In genomic region chr12:69694123-69694522, GRCh38 we compare ENCODE assay signal across 22 cellular contexts. TPM values are rescaled to one million over a fixed set of nuclear protein-coding genes. Genes with fewer than 3 reads are reported as not detected.
"Had no signal": no experiment of that assay in that cellular context is flagged by ENCODE, and none has a peak within 500 bp of the region (broad histone marks: within the 10 kb centered on the region; RNA-seq: fewer than 3 reads in every experiment).

No MANE protein-coding gene starts in this region.

- H3K27me3 ChIP-seq: esophagus squamous epithelium, hepatocyte, tibial nerve, uterus had no signal

- H3K4me1 ChIP-seq: parathyroid adenoma, uterus had no signal

- H3K79me2 ChIP-seq: hepatocyte, parathyroid adenoma had no signal

- H3K36me3 ChIP-seq: esophagus squamous epithelium, tibial nerve, uterus had no signal

- ATAC-seq: activated naive CD8-positive, alpha-beta T cell treated with anti-CD3 and anti-CD28 coated beads, Interleukin-2, amount 50 U/mL, for 24 hours; natural killer cell treated with Interleukin-12 subunit alpha and Interleukin-12 subunit beta and Interleukin-15 and Interleukin-18, amount 100 ng/mL, for 72 hours; stimulated activated naive CD8-positive, alpha-beta T cell treated with anti-CD3 and anti-CD28 coated beads, Interleukin-15, Interleukin-2, amounts not matched to agents 100 U/mL and 50 U/mL, for 24 hours had no signal

- DNase-seq: activated CD4-positive, alpha-beta T cell treated with anti-CD3 and anti-CD28 coated beads, Interleukin-2, amount 50 U/mL, for 1 hour; activated CD4-positive, CD25-positive, alpha-beta regulatory T cell treated with anti-CD3 and anti-CD28 coated beads, Interleukin-2, amount 50 U/mL, for 72 hours; activated CD8-positive, alpha-beta memory T cell treated with anti-CD3 and anti-CD28 coated beads for 24 hours; activated CD8-positive, alpha-beta memory T cell treated with anti-CD3 and anti-CD28 coated beads, Interleukin-2, amount 50 U/mL, for 48 hours; activated effector memory CD4-positive, alpha-beta T cell treated with Interleukin-2 at 50 U/mL for 16 hours; activated naive CD4-positive, alpha-beta T cell treated with anti-CD3 and anti-CD28 coated beads, Interleukin-2, amount 10 ng/mL, durations not matched to agents 7 days and 5 days; activated naive CD8-positive, alpha-beta T cell treated with anti-CD3 and anti-CD28 coated beads, Interleukin-2, amount 50 U/mL, for 24 hours; activated T-cell treated with anti-CD3 and anti-CD28 coated beads, Interleukin-2, amount 50 U/mL, for 48 hours; anterior cingulate cortex; central memory CD4-positive, alpha-beta T cell; effector CD8-positive, alpha-beta T cell; esophagus squamous epithelium; stimulated activated CD4-positive, alpha-beta T cell treated with anti-CD3 and anti-CD28 coated beads, Interleukin-2, amount 100 ng/mL, for 24 hours; stimulated activated naive CD8-positive, alpha-beta T cell treated with anti-CD3 and anti-CD28 coated beads, Interleukin-15, Interleukin-2, amounts not matched to agents 100 U/mL and 50 U/mL, for 24 hours; uterus had no signal

- H3K9me3 ChIP-seq: esophagus squamous epithelium, tibial nerve, uterus had no signal

- H3K27ac ChIP-seq: esophagus squamous epithelium, hepatocyte, parathyroid adenoma, tibial nerve, uterus, VCaP had no signal

- H3K9ac ChIP-seq: parathyroid adenoma had no signal

- H3K4me3 ChIP-seq: esophagus squamous epithelium, hepatocyte, lung, tibial nerve, uterus had no signal

- FAIRE-seq: endothelial cell of umbilical vein had no signal

- H2AFZ ChIP-seq: hepatocyte, parathyroid adenoma had no signal

- H3K4me2 ChIP-seq: hepatocyte had no signal

RNA-seq across cellular contexts. Expression of gene BEST3, which starts 5.0 kb away (rescaled TPM):
- total RNA-seq: esophagus squamous epithelium; natural killer cell treated with Interleukin-12 subunit alpha and Interleukin-12 subunit beta and Interleukin-15 and Interleukin-18, amount 100 ng/mL, for 72 hours; tibial nerve had no signal
